24 cellular contexts compared by ENCODE assay signal in genomic region chr1:2335721-2336475, GRCh38. TPM values are rescaled to one million over a fixed set of nuclear protein-coding genes. Genes with fewer than 3 reads are reported as not detected.
DNase-seq lines count a peak whose midpoint lies in the region; ATAC-seq, FAIRE-seq and TF ChIP-seq lines count a peak whose summit lies in the region.
"Had no signal": no experiment of that assay in that cellular context is flagged by ENCODE, and none has a peak within 500 bp of the region (broad histone marks: within the 10 kb centered on the region; RNA-seq: fewer than 3 reads in every experiment).

No MANE protein-coding gene starts in this region.

- WGBS in stomach, 5 donors: 87 to 92% (median 91%) methylated on average over 15 to 36 of the region's 36 CpGs

- H3K27ac Mint-ChIP-seq in MCF 10A (ENCODE audit: low read depth, unreplicated experiment): no peak overlapping the region
- H3K27ac Mint-ChIP-seq in memory B cell: peak overlapping the region; percentile 50
- H3K27ac Mint-ChIP-seq: activated CD4-positive, alpha-beta T cell treated with anti-CD3 and anti-CD28 coated beads, Interleukin-2, amount 10 ng/mL, durations not matched to agents 24 days and 14 days; activated T-cell treated with anti-CD3 and anti-CD28 coated beads, Interleukin-2, amount 50 U/mL, for 24 hours had no signal

- CTCF ChIA-PET in MCF 10A (lab: Yijun Ruan, JAX): interaction anchor here (0.6 kb wide), 2 partner anchors 46 to 141 kb away, joined by 3 read pairs; no protein-coding TSS in a partner anchor

- H3K9me3 ChIP-seq in breast epithelium (no peaks in the 10 kb centered on the region), stomach (no peaks in the 10 kb centered on the region)
- H3K9me3 ChIP-seq: psoas muscle, thoracic aorta had no signal

- no peak overlapping the region for H3K4me3 Mint-ChIP-seq in MCF 10A (ENCODE audit: unreplicated experiment)
- H3K4me3 Mint-ChIP-seq in memory B cell: no peak overlapping the region
- H3K4me3 Mint-ChIP-seq: activated CD4-positive, alpha-beta T cell treated with anti-CD3 and anti-CD28 coated beads, Interleukin-2, amount 10 ng/mL, durations not matched to agents 24 days and 14 days; activated T-cell treated with anti-CD3 and anti-CD28 coated beads, Interleukin-2, amount 50 U/mL, for 24 hours; H9 had no signal

- intact Hi-C loops in breast epithelium (cut with DNase I; ENCODE audit: low total_unique reads): no loop called here
- intact Hi-C loops in MCF 10A (cut with micrococcal nuclease): no loop called here
- intact Hi-C loops in stomach (cut with DNase I; ENCODE audit: low total_unique reads): no loop called here

- no peaks in the 10 kb centered on the region for H3K36me3 Mint-ChIP-seq in MCF 10A (ENCODE audit: insufficient read depth, unreplicated experiment)
- no peaks in the 10 kb centered on the region for H3K36me3 Mint-ChIP-seq in memory B cell

- H3K4me1 ChIP-seq in breast epithelium: peaks cover 0 to 2% of the 10 kb centered on the region in 2 donors
- H3K4me1 ChIP-seq in stomach: peaks cover 0 to 16% (median 9%) of the 10 kb centered on the region in 4 donors

- H3K27me3 ChIP-seq in breast epithelium (no peaks in the 10 kb centered on the region), stomach (no peaks in the 10 kb centered on the region)
- H3K27me3 ChIP-seq: dorsolateral prefrontal cortex had no signal

- H3K4me3 ChIP-seq in breast epithelium (no peak overlapping the region), stomach (no peak overlapping the region)
- H3K4me3 ChIP-seq: dorsolateral prefrontal cortex, psoas muscle, thoracic aorta had no signal

- DNase-seq in breast epithelium (ENCODE audit: low spot score in 2 of 2): peak in 1 of 2 donors; percentile 79
- no peak for DNase-seq in MCF 10A (ENCODE audit: unreplicated experiment)
- DNase-seq in NCI-H526 (lab: John Stamatoyannopoulos, UW): peak; percentile 11 to 64
- DNase-seq in memory B cell (ENCODE audit: low spot score in 2 of 2): no peak
- no peak for DNase-seq in stomach
- no peak for DNase-seq in activated CD4-positive, alpha-beta T cell treated with anti-CD3 and anti-CD28 coated beads for 48 hours
- DNase-seq in retina: no peak
- no peak for DNase-seq in H54 (ENCODE audit: insufficient read length, low spot score)
- DNase-seq: activated CD4-positive, alpha-beta T cell treated with anti-CD3 and anti-CD28 coated beads, Interleukin-2, amount 10 ng/mL, durations not matched to agents 24 days and 14 days; activated T-cell treated with anti-CD3 and anti-CD28 coated beads, Interleukin-2, amount 50 U/mL, for 24 hours; cerebellar nuclear complex; COR-L47; dorsolateral prefrontal cortex; H9; hypothalamus; KG1; mesendoderm; MM.1S; NCI-H774; psoas muscle; stimulated activated naive CD4-positive, alpha-beta T cell treated with Interleukin-2 at 50 U/mL for 16 hours had no signal

- FAIRE-seq in H54 (lab: Jason Lieb, UNC): no peak
- FAIRE-seq: GM18507 had no signal

- H3K4me1 Mint-ChIP-seq in MCF 10A (ENCODE audit: insufficient read depth, unreplicated experiment) (no peaks in the 10 kb centered on the region), memory B cell (peaks cover 3% of the 10 kb centered on the region)
- H3K4me1 Mint-ChIP-seq: activated CD4-positive, alpha-beta T cell treated with anti-CD3 and anti-CD28 coated beads, Interleukin-2, amount 10 ng/mL, durations not matched to agents 24 days and 14 days had no signal

- TF ChIP-seq EP300 in stomach (IDR thresholded peaks at IDR 0.05): no peak

- POLR2A ChIA-PET in MCF 10A (lab: Yijun Ruan, JAX): interaction anchor here (0.6 kb wide), 1 partner anchor 163 kb away, joined by 3 read pairs; no protein-coding TSS in a partner anchor

- TF ChIP-seq POLR2A in breast epithelium (IDR thresholded peaks at IDR 0.05) (no peak), stomach (IDR thresholded peaks at IDR 0.05) (no peak), H54 (IDR thresholded peaks at IDR 0.05; ENCODE audit: low read depth, low read length) (no peak)

- no TSS peak for BruUV-seq in MCF 10A (replicated peaks; lab: Mats Ljungman, UMichigan)

- TF ChIP-seq CTCF in breast epithelium (IDR thresholded peaks at IDR 0.05): no peak
- no peak for TF ChIP-seq CTCF in MCF 10A (IDR thresholded peaks at IDR 0.05; ENCODE audit: unreplicated experiment)
- TF ChIP-seq CTCF in stomach (IDR thresholded peaks at IDR 0.05): no peak

- H3K36me3 ChIP-seq in breast epithelium (no peaks in the 10 kb centered on the region), stomach (no peaks in the 10 kb centered on the region)
- H3K36me3 ChIP-seq: thoracic aorta had no signal

- H3K27me3 Mint-ChIP-seq in MCF 10A (ENCODE audit: insufficient read depth, unreplicated experiment): peaks cover 14% of the 10 kb centered on the region
- H3K27me3 Mint-ChIP-seq in memory B cell: peaks cover 3% of the 10 kb centered on the region
- H3K27me3 Mint-ChIP-seq: activated CD4-positive, alpha-beta T cell treated with anti-CD3 and anti-CD28 coated beads, Interleukin-2, amount 10 ng/mL, durations not matched to agents 24 days and 14 days; activated T-cell treated with anti-CD3 and anti-CD28 coated beads, Interleukin-2, amount 50 U/mL, for 24 hours had no signal

- H3K27ac ChIP-seq in breast epithelium: peak overlapping the region; percentile 54 to 61
- no peak overlapping the region for H3K27ac ChIP-seq in stomach
- H3K27ac ChIP-seq: dorsolateral prefrontal cortex, psoas muscle, thoracic aorta had no signal

- H3K9me3 Mint-ChIP-seq in MCF 10A (ENCODE audit: unreplicated experiment): no peaks in the 10 kb centered on the region
- H3K9me3 Mint-ChIP-seq in memory B cell: no peaks in the 10 kb centered on the region
- H3K9me3 Mint-ChIP-seq: activated CD4-positive, alpha-beta T cell treated with anti-CD3 and anti-CD28 coated beads, Interleukin-2, amount 10 ng/mL, durations not matched to agents 24 days and 14 days; activated T-cell treated with anti-CD3 and anti-CD28 coated beads, Interleukin-2, amount 50 U/mL, for 24 hours had no signal

- ATAC-seq in memory B cell (ENCODE audit: low read depth): no peak
- ATAC-seq: left lobe of liver, psoas muscle had no signal

RNA-seq across cellular contexts. Expression of gene MORN1, which starts 55.5 kb away (rescaled TPM):
- 10 to 100 TPM in 2 of 3 donors, 1 to 10 TPM in 1; 4.0 to 18.1 (median 17.7) TPM for total RNA-seq in breast epithelium
- total RNA-seq in MCF 10A (2022): 19.4 and 28.0 TPM in 2 replicates
- 10 to 100 TPM in 3 of 5 donors, 1 to 10 TPM in 2; 3.1 to 18.1 (median 15.8) TPM for total RNA-seq in stomach
- 1 to 10 TPM; 2.6 to 5.7 (median 3.7) TPM for polyA plus RNA-seq in stomach

RNA-seq across cellular contexts. Expression of gene RER1, which starts 55.7 kb away (rescaled TPM):
- total RNA-seq in breast epithelium (10 to 100 TPM; 58.3 to 75.1 (median 70.4) TPM), MCF 10A (2022) (172 and 224 TPM in 2 replicates), stomach (10 to 100 TPM; 58.2 to 73.6 (median 69.6) TPM)
- polyA plus RNA-seq in stomach: 10 to 100 TPM; 38.2 to 63.8 (median 53.3) TPM

Comparison
In these comparisons a context has a peak if more than half of its experiments do, and no peak if none do; other contexts are left out.
1. DNase-seq: peak in NCI-H526 (2 of 2); none in MCF 10A (single experiment), memory B cell (0 of 2), stomach (single experiment), activated CD4-positive, alpha-beta T cell treated with anti-CD3 and anti-CD28 coated beads for 48 hours (single experiment), retina (single experiment) and H54 (single experiment).
2. H3K27ac ChIP-seq: peak in breast epithelium (2 of 2); none in stomach (0 of 5).